In the genomic region with DNA sequence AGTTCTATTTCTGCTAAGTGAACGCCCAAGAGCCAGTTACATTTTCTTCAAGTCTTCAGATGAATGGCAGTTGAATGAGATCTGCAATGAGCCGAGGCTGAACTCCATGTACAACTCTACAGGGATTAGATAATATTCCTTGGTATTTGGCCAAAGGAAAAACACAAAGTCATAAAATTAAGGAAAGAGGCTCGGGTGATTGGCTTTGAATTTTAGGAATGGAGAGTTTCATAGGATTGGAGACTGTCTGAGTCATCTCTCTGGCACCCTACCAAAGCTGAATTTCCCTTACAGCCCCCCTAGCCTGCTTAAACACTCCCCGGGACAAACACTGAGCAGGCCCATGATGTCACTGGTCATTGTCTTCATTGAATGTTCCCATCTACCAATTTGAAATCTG, we compare ENCODE assay signal across 21 cellular contexts.
DNase-seq lines count a peak whose midpoint lies in the region; FAIRE-seq and TF ChIP-seq lines count a peak whose summit lies in the region.
"Had no signal": no experiment of that assay in that cellular context is flagged by ENCODE, and none has a peak within 500 bp of the region (broad histone marks: within the 10 kb centered on the region; RNA-seq: fewer than 3 reads in every experiment).

No MANE protein-coding gene starts in this region.

- no peaks in the 10 kb centered on the region for H3K27me3 ChIP-seq in brain microvascular endothelial cell (replicated peaks)
- no peaks in the 10 kb centered on the region for H3K27me3 ChIP-seq in left ventricle myocardium inferior (ENCODE audit: low read depth)
- H3K27me3 ChIP-seq: stomach had no signal

- no peak for FAIRE-seq in urothelium cell line (lab: Jason Lieb, UNC)
- FAIRE-seq: bronchial epithelial cell had no signal

- peaks cover 14% of the 10 kb centered on the region for H3K4me1 ChIP-seq in left ventricle myocardium inferior
- H3K4me1 ChIP-seq: Caco-2, foreskin keratinocyte had no signal

- no peak overlapping the region for H3K4me3 ChIP-seq in brain microvascular endothelial cell (ENCODE audit: low read depth, low read length)
- no peak overlapping the region for H3K4me3 ChIP-seq in left ventricle myocardium inferior
- H3K4me3 ChIP-seq: GM23248, stomach had no signal

- H3K27ac ChIP-seq in brain microvascular endothelial cell (peak overlapping the region; percentile 58), left ventricle myocardium inferior (replicated peaks) (peak overlapping the region; percentile 37)
- H3K27ac ChIP-seq: foreskin keratinocyte, GM23248, stomach had no signal

- no peak for TF ChIP-seq CTCF in brain microvascular endothelial cell (IDR thresholded peaks at IDR 0.05; ENCODE audit: low read depth, low read length, missing control alignments)
- TF ChIP-seq CTCF in left ventricle myocardium inferior (IDR thresholded peaks at IDR 0.05; ENCODE audit: borderline replicate concordance): no peak

- in situ Hi-C loops in brain microvascular endothelial cell (cut with HindIII; ENCODE audit: low pct_ligation_motif_present, low sequenced_read_pairs): loop anchor here (25.0 kb wide), 1 partner anchor 222 kb away; a partner anchor contains a TSS

- intact Hi-C loops in left ventricle myocardium inferior (cut with micrococcal nuclease): loop anchor here (5.0 kb wide), 1 partner anchor 217 kb away; no protein-coding TSS in a partner anchor

- TF ChIP-seq POLR2A in erythroblast (IDR thresholded peaks at IDR 0.05; ENCODE audit: low read length): no peak

- no peaks in the 10 kb centered on the region for H3K9me3 ChIP-seq in left ventricle myocardium inferior (replicated peaks)
- H3K9me3 ChIP-seq: Caco-2, stomach had no signal

- DNase-seq in M059J (ENCODE audit: low read depth) (peak; percentile 57), brain microvascular endothelial cell (peak; percentile 54), left ventricle myocardium inferior (no peak), urothelium cell line (ENCODE audit: low spot score) (peak; percentile 37), cerebellar cortex (ENCODE audit: low spot score) (no peak), erythroblast (lab: John Stamatoyannopoulos, UW) (no peak), glomerular visceral epithelial cell (ENCODE audit: extremely low spot score) (no peak)
- DNase-seq: activated CD8-positive, alpha-beta T cell treated with anti-CD3 and anti-CD28 coated beads for 36 hours; activated T-cell treated with anti-CD3 and anti-CD28 coated beads, Interleukin-2, amount 50 U/mL, for 72 hours; Caco-2; effector memory CD4-positive, alpha-beta T cell; foreskin keratinocyte; GM23248; MV-4-11; NCI-H187 treated with DMSO at 0.1 percent for 48 hours; NCI-H510A; occipital lobe; SHP77 treated with DMSO at 0.1 percent for 48 hours; stomach; T-helper 17 cell had no signal

- H3K36me3 ChIP-seq in brain microvascular endothelial cell (replicated peaks) (no peaks in the 10 kb centered on the region), left ventricle myocardium inferior (no peaks in the 10 kb centered on the region)
- H3K36me3 ChIP-seq: stomach had no signal

Comparison
In these comparisons a context has a peak if more than half of its experiments do, and no peak if none do; other contexts are left out.
1. DNase-seq: peak in M059J (single experiment), brain microvascular endothelial cell (single experiment) and urothelium cell line (single experiment); none in left ventricle myocardium inferior (single experiment), cerebellar cortex (single experiment), erythroblast (0 of 2) and glomerular visceral epithelial cell (single experiment).